Comparison of ENCODE assay signal across 7 cellular contexts in genomic region chr6:97497713-97498331, GRCh38.
A peak's percentile ranks its signal among the peaks of the same experiment; 100 is the strongest.
DNase-seq lines count a peak whose midpoint lies in the region; ATAC-seq and TF ChIP-seq lines count a peak whose summit lies in the region.

No MANE protein-coding gene starts in this region.

- ATAC-seq in HG02642 (IDR thresholded peaks at IDR 0.05; ENCODE audit: poor library complexity, unreplicated experiment): peak; percentile 98

- peak; percentile 90 for TF ChIP-seq CTCF in GM13977 (IDR thresholded peaks at IDR 0.05; ENCODE audit: extremely low read depth, insufficient read depth, missing control alignments)
- TF ChIP-seq CTCF in NB4 (IDR thresholded peaks at IDR 0.05; ENCODE audit: low read depth, low read length): peak; percentile 83
- TF ChIP-seq CTCF in progenitor cell of endocrine pancreas (IDR thresholded peaks at IDR 0.05; ENCODE audit: unreplicated experiment): peak; percentile 92

- intact Hi-C loops in head of caudate nucleus (cut with DNase I): no loop called here

- H3K36me3 ChIP-seq in SK-N-MC (ENCODE audit: insufficient read depth, low read length): no peaks in the 10 kb centered on the region

- H3K27ac ChIP-seq in SK-N-MC: peak overlapping the region; percentile 86

- no peak for TF ChIP-seq POLR2A in NB4 (IDR thresholded peaks at IDR 0.05; ENCODE audit: extremely low read depth, insufficient read length)

- H3K9ac ChIP-seq in SK-N-MC (ENCODE audit: insufficient read length): no peak overlapping the region

- H3K27ac Mint-ChIP-seq in activated naive CD4-positive, alpha-beta T cell treated with anti-CD3 and anti-CD28 coated beads, Interleukin-2, amount 10 ng/mL, durations not matched to agents 7 days and 5 days: no peak overlapping the region
- H3K27ac Mint-ChIP-seq in progenitor cell of endocrine pancreas: no peak overlapping the region

- H3K4me3 ChIP-seq in NB4 (ENCODE audit: low read depth, low read length) (no peak overlapping the region), SK-N-MC (no peak overlapping the region)

- no peaks in the 10 kb centered on the region for H3K9me3 Mint-ChIP-seq in activated naive CD4-positive, alpha-beta T cell treated with anti-CD3 and anti-CD28 coated beads, Interleukin-2, amount 10 ng/mL, durations not matched to agents 7 days and 5 days
- no peaks in the 10 kb centered on the region for H3K9me3 Mint-ChIP-seq in progenitor cell of endocrine pancreas (ENCODE audit: low read depth)

- no peaks in the 10 kb centered on the region for H3K4me1 Mint-ChIP-seq in activated naive CD4-positive, alpha-beta T cell treated with anti-CD3 and anti-CD28 coated beads, Interleukin-2, amount 10 ng/mL, durations not matched to agents 7 days and 5 days
- H3K4me1 Mint-ChIP-seq in progenitor cell of endocrine pancreas (ENCODE audit: low read depth): no peaks in the 10 kb centered on the region

- CTCF ChIA-PET in activated naive CD4-positive, alpha-beta T cell treated with anti-CD3 and anti-CD28 coated beads, Interleukin-2, amount 10 ng/mL, durations not matched to agents 7 days and 5 days (lab: Charles Lee): interaction anchor here (0.9 to 1.3 kb wide), 6 partner anchors 17 to 1619 kb away, joined by 3 read pairs; no protein-coding TSS in a partner anchor

- H3K27me3 Mint-ChIP-seq in activated naive CD4-positive, alpha-beta T cell treated with anti-CD3 and anti-CD28 coated beads, Interleukin-2, amount 10 ng/mL, durations not matched to agents 7 days and 5 days: no peaks in the 10 kb centered on the region
- peaks cover 3% of the 10 kb centered on the region for H3K27me3 Mint-ChIP-seq in progenitor cell of endocrine pancreas

- no peak overlapping the region for H3K4me3 Mint-ChIP-seq in activated naive CD4-positive, alpha-beta T cell treated with anti-CD3 and anti-CD28 coated beads, Interleukin-2, amount 10 ng/mL, durations not matched to agents 7 days and 5 days
- H3K4me3 Mint-ChIP-seq in progenitor cell of endocrine pancreas (ENCODE audit: low read depth): no peak overlapping the region

- no peaks in the 10 kb centered on the region for H3K36me3 Mint-ChIP-seq in activated naive CD4-positive, alpha-beta T cell treated with anti-CD3 and anti-CD28 coated beads, Interleukin-2, amount 10 ng/mL, durations not matched to agents 7 days and 5 days
- H3K36me3 Mint-ChIP-seq in progenitor cell of endocrine pancreas (ENCODE audit: insufficient read depth): no peaks in the 10 kb centered on the region

- DNase-seq in GM13977 (ENCODE audit: low spot score) (peak; percentile 35), NB4 (ENCODE audit: low read depth) (peak; percentile 72), SK-N-MC (ENCODE audit: low read depth, low spot score) (peak; percentile 72), head of caudate nucleus (peak; percentile 47 to 94 (median 82)), progenitor cell of endocrine pancreas (ENCODE audit: low spot score, unreplicated experiment) (peak; percentile 41)
- peak; percentile 69 for DNase-seq in activated naive CD4-positive, alpha-beta T cell treated with anti-CD3 and anti-CD28 coated beads, Interleukin-2, amount 10 ng/mL, durations not matched to agents 7 days and 5 days

- in situ Hi-C loops in GM13977 (cut with MboI; ENCODE audit: low pct_unique_long_range_greater_than_20kb, low sequenced_read_pairs, unreplicated experiment): no loop called here

- no peaks in the 10 kb centered on the region for H3K9me3 ChIP-seq in SK-N-MC (ENCODE audit: low read depth, low read length)
